10 cellular contexts compared by ENCODE assay signal in genomic region chr15:43253431-43254403, GRCh38. TPM values are rescaled to one million over a fixed set of nuclear protein-coding genes. Genes with fewer than 3 reads are reported as not detected.
A peak's percentile ranks its signal among the peaks of the same experiment; 100 is the strongest.
DNase-seq lines count a peak whose midpoint lies in the region; ATAC-seq, FAIRE-seq and TF ChIP-seq lines count a peak whose summit lies in the region.
"Had no signal": no experiment of that assay in that cellular context is flagged by ENCODE, and none has a peak within 500 bp of the region (broad histone marks: within the 10 kb centered on the region; RNA-seq: fewer than 3 reads in every experiment).

No MANE protein-coding gene starts in this region.

- WGBS in H1 (ENCODE audit: extremely low coverage in 1 of 2, insufficient coverage in 1 of 2, insufficient read length in 1 of 2, insufficient replicate concordance in 2 of 2, low coverage in 1 of 2, low lambda C conversion rate in 2 of 2, missing lambda C conversion rate in 1 of 2), 2 experiments = 72% methylated on average over 15 of the region's 15 CpGs; no CpG with 5 or more reads in 1 of the 2 experiments

- peak; percentile 43 for ATAC-seq in GM21515 (IDR thresholded peaks at IDR 0.05; ENCODE audit: unreplicated experiment)
- peak; percentile 89 for ATAC-seq in stimulated activated memory B cell treated with anti-CD40 and anti-IgM and Interleukin-4, amounts not matched to agents 10 μg/mL and 1 μg/mL and 100 μg/mL, for 72 hours

- POLR2A ChIA-PET in H1 (lab: Charles Lee; ENCODE audit: partially characterized antibody) = interaction anchor here (0.5 kb wide), 1 partner anchor 21 kb away, joined by 3 read pairs; no protein-coding TSS in a partner anchor

- H3K23ac ChIP-seq in H1 (ENCODE audit: insufficient read length) = no peak overlapping the region

- TF ChIP-seq RAD21 in H1 (IDR thresholded peaks at IDR 0.05 in 1 of 2, conservative IDR thresholded peaks at IDR 0.05 in 1 of 2; ENCODE audit: low read depth in 2 of 2, low read length in 2 of 2) = no peak

- no peak overlapping the region for H2BK15ac ChIP-seq in H1 (ENCODE audit: low read length)

- TF ChIP-seq CTCF in Calu3 (IDR thresholded peaks at IDR 0.05; ENCODE audit: unreplicated experiment) (no peak), H1 (IDR thresholded peaks at IDR 0.05; ENCODE audit: control extremely low read depth in 1 of 3, insufficient read depth in 1 of 3, low read depth in 1 of 3, low read length in 3 of 3) (no peak)

- no peak overlapping the region for H4K5ac ChIP-seq in H1 (ENCODE audit: insufficient read length, low read depth, low read length)

- DNase-seq in Calu3 (peak; percentile 21), NCI-H2107 treated with DMSO at 0.1 percent for 48 hours (lab: John Stamatoyannopoulos, UW; ENCODE audit: unreplicated experiment) (peak; percentile 16), H1 (ENCODE audit: low read depth in 1 of 2, low spot score in 2 of 2) (no peak), mucosa of gallbladder (ENCODE audit: low spot score) (no peak), NCI-H1048 (lab: John Stamatoyannopoulos, UW) (no peak), NCI-H1092 (lab: John Stamatoyannopoulos, UW) (no peak)

- no peak overlapping the region for H3K18ac ChIP-seq in H1 (ENCODE audit: extremely low read depth, low read length)

- no peak overlapping the region for H3K4me3 Mint-ChIP-seq in Calu3 (ENCODE audit: low read depth, unreplicated experiment)
- H3K4me3 Mint-ChIP-seq in stimulated activated memory B cell treated with anti-CD40 and anti-IgM and Interleukin-4, amounts not matched to agents 10 μg/mL and 1 μg/mL and 100 μg/mL, for 72 hours = peak overlapping the region; percentile 57

- no peaks in the 10 kb centered on the region for H3K79me1 ChIP-seq in H1 (ENCODE audit: low read depth, low read length)

- CTCF ChIA-PET in Calu3 (lab: Charles Lee) (interaction anchor here (0.6 kb wide), 1 partner anchor 523 kb away, joined by 3 read pairs; the partner anchor contains the start of gene ELL3), H1 (lab: Charles Lee; ENCODE audit: partially characterized antibody) (interaction anchor here (0.6 to 3.7 kb wide), 9 partner anchors 13 to 40 kb away, joined by 3 to 14 read pairs (median 3); partner anchors contain the start of gene TGM5)

- H4K91ac ChIP-seq in H1 (replicated peaks; ENCODE audit: insufficient read length, low read length) = no peak overlapping the region

- H2AK5ac ChIP-seq in H1 (ENCODE audit: low read depth, low read length) = no peak overlapping the region

- no peak for TF ChIP-seq EP300 in H1 (IDR thresholded peaks at IDR 0.05; ENCODE audit: borderline replicate concordance in 1 of 2, low read depth in 2 of 2, low read length in 2 of 2)

- BruUV-seq in Calu3 (replicated peaks; lab: Mats Ljungman, UMichigan) = no TSS peak

- no peaks in the 10 kb centered on the region for H3K9me3 Mint-ChIP-seq in Calu3 (ENCODE audit: low read depth, unreplicated experiment)
- no peaks in the 10 kb centered on the region for H3K9me3 Mint-ChIP-seq in stimulated activated memory B cell treated with anti-CD40 and anti-IgM and Interleukin-4, amounts not matched to agents 10 μg/mL and 1 μg/mL and 100 μg/mL, for 72 hours

- H4K8ac ChIP-seq in H1 (ENCODE audit: extremely low read depth, insufficient read depth, low read length) = peak overlapping the region; percentile 83; the same call in 1 of the 2 replicates

- H3K27ac ChIP-seq in H1 (ENCODE audit: low read depth, low read length) = no peak overlapping the region
- H3K27ac ChIP-seq: adrenal gland had no signal

- no peaks in the 10 kb centered on the region; the same call in 1 of the 2 replicates for H3K23me2 ChIP-seq in H1 (ENCODE audit: low read depth, low read length)

- no peak overlapping the region for H3K27ac Mint-ChIP-seq in Calu3 (ENCODE audit: unreplicated experiment)
- H3K27ac Mint-ChIP-seq in stimulated activated memory B cell treated with anti-CD40 and anti-IgM and Interleukin-4, amounts not matched to agents 10 μg/mL and 1 μg/mL and 100 μg/mL, for 72 hours = peak overlapping the region; percentile 94

- intact Hi-C loops in Calu3 (cut with micrococcal nuclease; ENCODE audit: unreplicated experiment) = no loop called here

- H3K56ac ChIP-seq in H1 (replicated peaks; ENCODE audit: insufficient read length, low read depth, low read length) = no peak overlapping the region

- H3K4me1 ChIP-seq in H1 (replicated peaks in 1 of 4; ENCODE audit: control insufficient read depth in 3 of 4, insufficient read depth in 4 of 4, low read length in 3 of 4) = no peaks in the 10 kb centered on the region
- H3K4me1 ChIP-seq: adrenal gland had no signal

- no peaks in the 10 kb centered on the region for H3K36me3 Mint-ChIP-seq in Calu3 (ENCODE audit: insufficient read depth, unreplicated experiment)
- H3K36me3 Mint-ChIP-seq in stimulated activated memory B cell treated with anti-CD40 and anti-IgM and Interleukin-4, amounts not matched to agents 10 μg/mL and 1 μg/mL and 100 μg/mL, for 72 hours = peaks cover 5% of the 10 kb centered on the region

- H2BK12ac ChIP-seq in H1 (ENCODE audit: low read depth, low read length) = no peak overlapping the region

- H2AFZ ChIP-seq in H1 (ENCODE audit: low read length) = no peak overlapping the region

- no peaks in the 10 kb centered on the region for H4K20me1 ChIP-seq in H1 (replicated peaks in 1 of 2; ENCODE audit: control insufficient read depth in 1 of 2, insufficient read depth in 2 of 2, low read length in 2 of 2)

- H3K4me1 Mint-ChIP-seq in Calu3 (ENCODE audit: low read depth, unreplicated experiment) = no peaks in the 10 kb centered on the region
- peaks cover 59% of the 10 kb centered on the region for H3K4me1 Mint-ChIP-seq in stimulated activated memory B cell treated with anti-CD40 and anti-IgM and Interleukin-4, amounts not matched to agents 10 μg/mL and 1 μg/mL and 100 μg/mL, for 72 hours

- no peaks in the 10 kb centered on the region for H3K36me3 ChIP-seq in H1 (ENCODE audit: control insufficient read depth in 2 of 4, insufficient read depth in 4 of 4, low read length in 3 of 4)
- H3K36me3 ChIP-seq: adrenal gland had no signal

- H3K4me3 ChIP-seq in H1 (ENCODE audit: extremely low read depth in 1 of 4, insufficient read depth in 2 of 4, low read depth in 3 of 4, low read length in 4 of 4) = no peak overlapping the region
- H3K4me3 ChIP-seq: adrenal gland, skin epidermis had no signal

- H3K79me2 ChIP-seq in H1 (ENCODE audit: control insufficient read depth in 1 of 2, insufficient read depth in 2 of 2, low read length in 2 of 2) = no peaks in the 10 kb centered on the region

- no peak overlapping the region for H2BK120ac ChIP-seq in H1 (replicated peaks; ENCODE audit: low read depth, low read length)

- H3K27me3 Mint-ChIP-seq in Calu3 (ENCODE audit: unreplicated experiment) = peaks cover 15% of the 10 kb centered on the region
- H3K27me3 Mint-ChIP-seq in stimulated activated memory B cell treated with anti-CD40 and anti-IgM and Interleukin-4, amounts not matched to agents 10 μg/mL and 1 μg/mL and 100 μg/mL, for 72 hours = no peaks in the 10 kb centered on the region

- H3K14ac ChIP-seq in H1 (ENCODE audit: insufficient read length) = no peak overlapping the region

- no peaks in the 10 kb centered on the region; a peak in 1 of 7 replicates for H3K27me3 ChIP-seq in H1 (replicated peaks in 1 of 4; ENCODE audit: control insufficient read depth in 3 of 4, extremely low read depth in 1 of 4, insufficient read depth in 3 of 4, low read length in 3 of 4)
- H3K27me3 ChIP-seq: adrenal gland had no signal

- no peak overlapping the region for H2BK20ac ChIP-seq in H1 (ENCODE audit: low read length)

- H3K9ac ChIP-seq in H1 (replicated peaks in 1 of 4; ENCODE audit: extremely low read depth in 1 of 4, low read depth in 3 of 4, low read length in 3 of 4) = no peak overlapping the region

- FAIRE-seq in H1 (lab: Jason Lieb, UNC) = no peak

- no peak overlapping the region for H3K4me2 ChIP-seq in H1 (ENCODE audit: insufficient read depth in 1 of 2, low read depth in 2 of 2, low read length in 2 of 2)

- H2BK5ac ChIP-seq in H1 (ENCODE audit: low read depth, low read length) = no peak overlapping the region

- H3K4ac ChIP-seq in H1 (replicated peaks; ENCODE audit: insufficient read length, low read depth, low read length) = no peak overlapping the region

- no peaks in the 10 kb centered on the region for H3K9me3 ChIP-seq in H1 (ENCODE audit: insufficient read depth in 2 of 2, low read depth in 1 of 2, low read length in 1 of 2)
- H3K9me3 ChIP-seq: adrenal gland had no signal

- no peak for TF ChIP-seq POLR2A in H1 (IDR thresholded peaks at IDR 0.05; ENCODE audit: control extremely low read depth in 1 of 2, low read depth in 2 of 2, low read length in 2 of 2)

RNA-seq across cellular contexts. Expression of gene TGM5, which starts 13.0 kb away (rescaled TPM):
- total RNA-seq in Calu3 (2022) = not detected in 2 replicates
- total RNA-seq in H1 (2021; fragmentation: NEBNext Ultra II Directional; extraction: Animal tissue kit (Norgen Biotek cat#: 25700)) = not detected in 2 replicates
- polyA plus RNA-seq in H1 (2011; rRNA removed) = not detected in 2 replicates
- not detected for polyA plus RNA-seq in H1 (2011; cell fraction: cytosol; rRNA removed)
- not detected for polyA plus RNA-seq in H1 (2011; cell fraction: nucleus; rRNA removed)
- not detected in 4 replicates for polyA plus RNA-seq in H1 (2012, experiment 1 of 2)
- polyA plus RNA-seq in H1 (2012, experiment 2 of 2) = not detected
- polyA plus RNA-seq in H1 (2013, experiment 1 of 2) = not detected
- polyA plus RNA-seq in H1 (2013, experiment 2 of 2) = not detected
- not detected in 2 replicates for polyA minus RNA-seq in H1 (2011; rRNA and poly(A)+ RNA removed)
- polyA minus RNA-seq in H1 (2011; cell fraction: cytosol; rRNA and poly(A)+ RNA removed) = not detected
- polyA minus RNA-seq in H1 (2011; cell fraction: nucleus; rRNA and poly(A)+ RNA removed) = not detected
- 0.26 TPM for total RNA-seq in mucosa of gallbladder

RNA-seq across cellular contexts. Expression of gene EPB42, which starts 32.9 kb away (rescaled TPM):
- not detected in 2 replicates for total RNA-seq in Calu3 (2022)
- not detected in 2 replicates for total RNA-seq in H1 (2021; fragmentation: NEBNext Ultra II Directional; extraction: Animal tissue kit (Norgen Biotek cat#: 25700))
- not detected in 2 replicates for polyA plus RNA-seq in H1 (2011; rRNA removed)
- not detected for polyA plus RNA-seq in H1 (2011; cell fraction: cytosol; rRNA removed)
- polyA plus RNA-seq in H1 (2011; cell fraction: nucleus; rRNA removed) = not detected
- not detected in 4 replicates for polyA plus RNA-seq in H1 (2012, experiment 1 of 2)
- not detected for polyA plus RNA-seq in H1 (2012, experiment 2 of 2)
- not detected for polyA plus RNA-seq in H1 (2013, experiment 1 of 2)
- polyA plus RNA-seq in H1 (2013, experiment 2 of 2) = not detected
- not detected in 2 replicates for polyA minus RNA-seq in H1 (2011; rRNA and poly(A)+ RNA removed)
- not detected for polyA minus RNA-seq in H1 (2011; cell fraction: cytosol; rRNA and poly(A)+ RNA removed)
- not detected for polyA minus RNA-seq in H1 (2011; cell fraction: nucleus; rRNA and poly(A)+ RNA removed)
- 1.4 TPM for total RNA-seq in mucosa of gallbladder

RNA-seq across cellular contexts. Expression of gene TGM7, which starts 48.3 kb away (rescaled TPM):
- not detected in 2 replicates for total RNA-seq in Calu3 (2022)
- total RNA-seq in H1 (2021; fragmentation: NEBNext Ultra II Directional; extraction: Animal tissue kit (Norgen Biotek cat#: 25700)) = not detected in 2 replicates
- 0.05 TPM in 1 of 2 replicates, not detected in the other for polyA plus RNA-seq in H1 (2011; rRNA removed)
- polyA plus RNA-seq in H1 (2011; cell fraction: cytosol; rRNA removed) = 0.19 TPM
- 0.53 TPM for polyA plus RNA-seq in H1 (2011; cell fraction: nucleus; rRNA removed)
- polyA plus RNA-seq in H1 (2012, experiment 1 of 2) = not detected in 4 replicates
- not detected for polyA plus RNA-seq in H1 (2012, experiment 2 of 2)
- polyA plus RNA-seq in H1 (2013, experiment 1 of 2) = 0.02 TPM
- not detected for polyA plus RNA-seq in H1 (2013, experiment 2 of 2)
- not detected in 2 replicates for polyA minus RNA-seq in H1 (2011; rRNA and poly(A)+ RNA removed)
- not detected for polyA minus RNA-seq in H1 (2011; cell fraction: cytosol; rRNA and poly(A)+ RNA removed)
- not detected for polyA minus RNA-seq in H1 (2011; cell fraction: nucleus; rRNA and poly(A)+ RNA removed)
- total RNA-seq in mucosa of gallbladder = not detected
- total RNA-seq: adrenal gland had no signal
- polyA plus RNA-seq: adrenal gland had no signal

Comparison
In these comparisons a context has a peak if more than half of its experiments do, and no peak if none do; other contexts are left out.
1. DNase-seq: peak in Calu3 (single experiment) and NCI-H2107 treated with DMSO at 0.1 percent for 48 hours (single experiment); none in H1 (0 of 2), mucosa of gallbladder (single experiment), NCI-H1048 (single experiment) and NCI-H1092 (single experiment).